15 cellular contexts compared by ENCODE assay signal in genomic region chr12:49462103-49462739, GRCh38.
DNase-seq lines count a peak whose midpoint lies in the region; ATAC-seq and TF ChIP-seq lines count a peak whose summit lies in the region.
"Had no signal": no experiment of that assay in that cellular context is flagged by ENCODE, and none has a peak within 500 bp of the region (broad histone marks: within the 10 kb centered on the region; RNA-seq: fewer than 3 reads in every experiment).

No MANE protein-coding gene starts in this region.

- no peaks in the 10 kb centered on the region for H3K9me2 ChIP-seq in GM23338 (ENCODE audit: insufficient read depth)

- CTCF ChIA-PET in WTC11 (lab: Charles Lee), result interaction anchor here (0.8 to 2.5 kb wide), 4 partner anchors 8 to 165 kb away, joined by 3 to 10 read pairs (median 4); no protein-coding TSS in a partner anchor
- CTCF ChIA-PET in GM10248 (lab: Yijun Ruan, JAX), result interaction anchor here (1.1 to 2.0 kb wide), 3 partner anchors 9 to 161 kb away, joined by 3 to 7 read pairs (median 6); partner anchors contain the start of genes PRPF40B and SPATS2

- no peak overlapping the region for H3K4me3 Mint-ChIP-seq in GM23338
- no peak overlapping the region for H3K4me3 Mint-ChIP-seq in WTC11
- H3K4me3 Mint-ChIP-seq: activated T-helper 1 cell treated with anti-CD3 and anti-CD28 coated beads, Interleukin-12 subunit alpha, Interleukin-12 subunit beta, Interleukin-2, Interleukin-4 antibody, amounts not matched to agents 30 ng/mL and 10 ng/mL and 1 ng/mL, durations not matched to agents 14 hours and 24 hours and 36 hours; stimulated activated naive CD8-positive, alpha-beta T cell treated with anti-CD3 and anti-CD28 coated beads, Interleukin-15, Interleukin-2, amounts not matched to agents 100 ng/mL and 50 ng/mL, for 24 hours had no signal

- H3K4me2 ChIP-seq in GM23338, result no peak overlapping the region

- POLR2A ChIA-PET in WTC11 (lab: Charles Lee), result no interaction called here
- POLR2A ChIA-PET in GM10248 (lab: Yijun Ruan, JAX), result no interaction called here

- H3K27me3 ChIP-seq in GM23338 (ENCODE audit: insufficient read depth), result no peaks in the 10 kb centered on the region
- no peaks in the 10 kb centered on the region for H3K27me3 ChIP-seq in left ventricle myocardium inferior (ENCODE audit: low read depth)
- no peaks in the 10 kb centered on the region for H3K27me3 ChIP-seq in psoas muscle (ENCODE audit: insufficient read depth in 3 of 3, low read length in 2 of 3)

- intact Hi-C loops in left ventricle myocardium inferior (cut with micrococcal nuclease), result no loop called here
- intact Hi-C loops in psoas muscle (cut with DNase I), result no loop called here

- WGBS in psoas muscle, 3 donors, result 20 to 31% (median 26%) methylated on average over 11 of the region's 11 CpGs

- H3K36me3 Mint-ChIP-seq in GM23338 (ENCODE audit: low read depth), result peaks cover 23% of the 10 kb centered on the region
- peaks cover 4% of the 10 kb centered on the region; the same call in 1 of the 2 replicates for H3K36me3 Mint-ChIP-seq in WTC11

- no peaks in the 10 kb centered on the region for H3F3A ChIP-seq in GM23338 (replicated peaks; ENCODE audit: low read depth)

- H3K4me1 ChIP-seq in GM23338 (ENCODE audit: insufficient read depth), result no peaks in the 10 kb centered on the region; the same call in 1 of the 2 replicates
- peaks cover 26% of the 10 kb centered on the region for H3K4me1 ChIP-seq in left ventricle myocardium inferior
- peaks cover 7% of the 10 kb centered on the region for H3K4me1 ChIP-seq in psoas muscle
- H3K4me1 ChIP-seq: prostate gland had no signal

- H2AFZ ChIP-seq in GM23338, result no peak overlapping the region

- DNase-seq in GM23338 (ENCODE audit: low spot score) (no peak), WTC11 (ENCODE audit: low spot score) (no peak), left ventricle myocardium inferior (peak; percentile 38), psoas muscle (peak; percentile 24 to 68), NCI-H2107 (lab: John Stamatoyannopoulos, UW) (no peak), T-helper 9 cell (no peak), GM10248 (ENCODE audit: extremely low spot score) (no peak)
- DNase-seq: GF-D8; islet precursor cell; stimulated activated CD4-positive, alpha-beta T cell treated with anti-CD3 and anti-CD28 coated beads, Interleukin-15, amount 100 ng/mL, for 24 hours had no signal

- H3K36me3 ChIP-seq in GM23338 (ENCODE audit: insufficient read depth) (no peaks in the 10 kb centered on the region), left ventricle myocardium inferior (peaks cover 3% of the 10 kb centered on the region), psoas muscle (ENCODE audit: insufficient read depth in 1 of 2, low read depth in 1 of 2) (peaks cover 0 to 11% of the 10 kb centered on the region in 2 donors)
- H3K36me3 ChIP-seq: prostate gland had no signal

- peaks cover 2% of the 10 kb centered on the region for H3K27me3 Mint-ChIP-seq in GM23338 (ENCODE audit: insufficient read depth, low read depth, poor library complexity)
- H3K27me3 Mint-ChIP-seq in WTC11 (ENCODE audit: low read depth), result no peaks in the 10 kb centered on the region
- H3K27me3 Mint-ChIP-seq: stimulated activated naive CD8-positive, alpha-beta T cell treated with anti-CD3 and anti-CD28 coated beads, Interleukin-15, Interleukin-2, amounts not matched to agents 100 ng/mL and 50 ng/mL, for 24 hours had no signal

- ATAC-seq in GM23338 (peak; percentile 30; the same call in 2 of the 3 replicates), WTC11 (peak; percentile 39; the same call in 1 of the 2 replicates), psoas muscle (peak; percentile 48 to 88 (median 67)), HG03039 (IDR thresholded peaks at IDR 0.05; ENCODE audit: unreplicated experiment) (no peak)

- H3K4me3 ChIP-seq in GM23338, result no peak overlapping the region
- H3K4me3 ChIP-seq in left ventricle myocardium inferior, result peak overlapping the region; percentile 39
- no peak overlapping the region for H3K4me3 ChIP-seq in psoas muscle
- H3K4me3 ChIP-seq: prostate gland had no signal

- H3K9me3 ChIP-seq in left ventricle myocardium inferior (replicated peaks) (peaks cover 9% of the 10 kb centered on the region), psoas muscle (no peaks in the 10 kb centered on the region)
- H3K9me3 ChIP-seq: prostate gland had no signal

- peaks cover 3% of the 10 kb centered on the region; the same call in 2 of the 3 replicates for H3K9me3 Mint-ChIP-seq in GM23338
- H3K9me3 Mint-ChIP-seq in WTC11, result no peaks in the 10 kb centered on the region
- H3K9me3 Mint-ChIP-seq: activated T-helper 1 cell treated with anti-CD3 and anti-CD28 coated beads, Interleukin-12 subunit alpha, Interleukin-12 subunit beta, Interleukin-2, Interleukin-4 antibody, amounts not matched to agents 30 ng/mL and 10 ng/mL and 1 ng/mL, durations not matched to agents 14 hours and 24 hours and 36 hours; stimulated activated naive CD8-positive, alpha-beta T cell treated with anti-CD3 and anti-CD28 coated beads, Interleukin-15, Interleukin-2, amounts not matched to agents 100 ng/mL and 50 ng/mL, for 24 hours had no signal

- no peaks in the 10 kb centered on the region for H3K79me2 ChIP-seq in GM23338 (replicated peaks; ENCODE audit: insufficient read depth)

- no peak for TF ChIP-seq CTCF in GM23338 (conservative IDR thresholded peaks at IDR 0.05; ENCODE audit: low read depth in 2 of 2)
- no peak for TF ChIP-seq CTCF in WTC11 (IDR thresholded peaks at IDR 0.05)
- no peak for TF ChIP-seq CTCF in left ventricle myocardium inferior (IDR thresholded peaks at IDR 0.05; ENCODE audit: borderline replicate concordance)
- no peak for TF ChIP-seq CTCF in psoas muscle (IDR thresholded peaks at IDR 0.05)
- TF ChIP-seq CTCF in GM10248 (IDR thresholded peaks at IDR 0.05; ENCODE audit: control extremely low read depth, extremely low read depth, low read depth, missing control alignments), result no peak

- H3K27ac ChIP-seq in GM23338 (ENCODE audit: low read depth) (no peak overlapping the region), left ventricle myocardium inferior (replicated peaks) (peak overlapping the region; percentile 71), psoas muscle (peak overlapping the region; percentile 33)
- H3K27ac ChIP-seq: prostate gland, VCaP had no signal

- H3K27ac Mint-ChIP-seq in GM23338 (no peak overlapping the region; the same call in 1 of the 2 replicates), WTC11 (peak overlapping the region; percentile 8; the same call in 1 of the 2 replicates)
- H3K27ac Mint-ChIP-seq: activated T-helper 1 cell treated with anti-CD3 and anti-CD28 coated beads, Interleukin-12 subunit alpha, Interleukin-12 subunit beta, Interleukin-2, Interleukin-4 antibody, amounts not matched to agents 30 ng/mL and 10 ng/mL and 1 ng/mL, durations not matched to agents 14 hours and 24 hours and 36 hours; stimulated activated naive CD8-positive, alpha-beta T cell treated with anti-CD3 and anti-CD28 coated beads, Interleukin-15, Interleukin-2, amounts not matched to agents 100 ng/mL and 50 ng/mL, for 24 hours had no signal

- no peaks in the 10 kb centered on the region for H4K20me1 ChIP-seq in GM23338 (replicated peaks; ENCODE audit: insufficient read depth)

- H3K4me1 Mint-ChIP-seq in GM23338 (peaks cover 7% of the 10 kb centered on the region; the same call in 2 of the 3 replicates), WTC11 (peaks cover 13% of the 10 kb centered on the region)

TF ChIP-seq in GM23338, 12 proteins besides CTCF, POLR2A, EP300 and RAD21:
- no peak for TF ChIP-seq CREB1 (CRISPR knock-in tag; IDR thresholded peaks at IDR 0.05; ENCODE audit: low read depth)
- TF ChIP-seq, protein P1, sequence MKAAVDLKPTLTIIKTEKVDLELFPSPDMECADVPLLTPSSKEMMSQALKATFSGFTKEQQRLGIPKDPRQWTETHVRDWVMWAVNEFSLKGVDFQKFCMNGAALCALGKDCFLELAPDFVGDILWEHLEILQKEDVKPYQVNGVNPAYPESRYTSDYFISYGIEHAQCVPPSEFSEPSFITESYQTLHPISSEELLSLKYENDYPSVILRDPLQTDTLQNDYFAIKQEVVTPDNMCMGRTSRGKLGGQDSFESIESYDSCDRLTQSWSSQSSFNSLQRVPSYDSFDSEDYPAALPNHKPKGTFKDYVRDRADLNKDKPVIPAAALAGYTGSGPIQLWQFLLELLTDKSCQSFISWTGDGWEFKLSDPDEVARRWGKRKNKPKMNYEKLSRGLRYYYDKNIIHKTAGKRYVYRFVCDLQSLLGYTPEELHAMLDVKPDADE (IDR thresholded peaks at IDR 0.05), result no peak
- TF ChIP-seq STAT1 (IDR thresholded peaks at IDR 0.05; ENCODE audit: unreplicated experiment), result no peak
- no peak for TF ChIP-seq ZNF114 (CRISPR knock-in tag; IDR thresholded peaks at IDR 0.05)
- no peak for TF ChIP-seq EZH2 (IDR thresholded peaks at IDR 0.05; ENCODE audit: low read depth, unreplicated experiment)
- no peak for TF ChIP-seq EZH2phosphoT487 (IDR thresholded peaks at IDR 0.05; ENCODE audit: unreplicated experiment)
- TF ChIP-seq NANOG (IDR thresholded peaks at IDR 0.05; ENCODE audit: borderline replicate concordance), result no peak

TF ChIP-seq in WTC11, 78 proteins besides CTCF, POLR2A, EP300 and RAD21 (continues in another document):
- no peak for TF ChIP-seq CBFB (CRISPR knock-in tag; IDR thresholded peaks at IDR 0.05; ENCODE audit: low read depth)
- no peak for TF ChIP-seq ZNF232 (CRISPR knock-in tag; IDR thresholded peaks at IDR 0.05)
- no peak for TF ChIP-seq TEAD1 (CRISPR knock-in tag; IDR thresholded peaks at IDR 0.05)
- TF ChIP-seq, protein P2, sequence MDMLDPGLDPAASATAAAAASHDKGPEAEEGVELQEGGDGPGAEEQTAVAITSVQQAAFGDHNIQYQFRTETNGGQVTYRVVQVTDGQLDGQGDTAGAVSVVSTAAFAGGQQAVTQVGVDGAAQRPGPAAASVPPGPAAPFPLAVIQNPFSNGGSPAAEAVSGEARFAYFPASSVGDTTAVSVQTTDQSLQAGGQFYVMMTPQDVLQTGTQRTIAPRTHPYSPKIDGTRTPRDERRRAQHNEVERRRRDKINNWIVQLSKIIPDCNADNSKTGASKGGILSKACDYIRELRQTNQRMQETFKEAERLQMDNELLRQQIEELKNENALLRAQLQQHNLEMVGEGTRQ (CRISPR knock-in tag; IDR thresholded peaks at IDR 0.05), result no peak
- no peak for TF ChIP-seq ZNF512 (CRISPR knock-in tag; IDR thresholded peaks at IDR 0.05; ENCODE audit: borderline replicate concordance)

Comparison
In these comparisons a context has a peak if more than half of its experiments do, and no peak if none do; other contexts are left out.
1. DNase-seq: peak in left ventricle myocardium inferior (single experiment) and psoas muscle (2 of 2); none in GM23338 (single experiment), WTC11 (single experiment), NCI-H2107 (single experiment), T-helper 9 cell (single experiment) and GM10248 (single experiment).